In genomic region chr1:56854521-56855099, GRCh38 we compare ENCODE assay signal across 31 cellular contexts. TPM values are rescaled to one million over a fixed set of nuclear protein-coding genes. Genes with fewer than 3 reads are reported as not detected.
"Had no signal": no experiment of that assay in that cellular context is flagged by ENCODE, and none has a peak within 500 bp of the region (broad histone marks: within the 10 kb centered on the region; RNA-seq: fewer than 3 reads in every experiment).

TSS of gene C8A (plus strand) at chr1:56854797. CDS start at chr1:56854902, 105 bp downstream.

- H3K27ac ChIP-seq: colonic mucosa, esophagus squamous epithelium, heart right ventricle, left ventricle myocardium inferior, lower lobe of right lung, neural progenitor cell, psoas muscle, skin epidermis, suprapubic skin, transverse colon, vagina had no signal

- ATAC-seq: heart right ventricle; left cardiac atrium; lower lobe of right lung; natural killer cell; psoas muscle; right cardiac atrium; stimulated activated naive CD8-positive, alpha-beta T cell treated with anti-CD3 and anti-CD28 coated beads, Interleukin-15, amount 100 ng/mL, for 72 hours had no signal

- H3K27me3 ChIP-seq: colonic mucosa, neural progenitor cell, suprapubic skin, transverse colon, vagina had no signal

- DNase-seq: colonic mucosa; effector memory CD4-positive, alpha-beta T cell; esophagus squamous epithelium; foreskin melanocyte; glutamatergic neuron; heart right ventricle; hippocampal formation; left cardiac atrium; left ventricle myocardium inferior; lower lobe of right lung; natural killer cell; psoas muscle; right cardiac atrium; stimulated activated CD4-positive, alpha-beta T cell treated with anti-CD3 and anti-CD28 coated beads, Interleukin-1b, Interleukin-23, amount 100 ng/mL, for 48 hours; stimulated activated CD4-positive, alpha-beta T cell treated with anti-CD3 and anti-CD28 coated beads, Interleukin-4, amount 100 ng/mL, for 1 hour; stimulated activated CD8-positive, alpha-beta memory T cell treated with anti-CD3 and anti-CD28 coated beads, Interleukin-4, amount 100 ng/mL, for 48 hours; stimulated activated naive CD4-positive, alpha-beta T cell; stimulated activated naive CD8-positive, alpha-beta T cell treated with anti-CD3 and anti-CD28 coated beads, Interleukin-15, amount 100 ng/mL, for 72 hours; transverse colon had no signal

- H3K36me3 ChIP-seq: colonic mucosa, esophagus squamous epithelium, heart right ventricle, left ventricle myocardium inferior, lower lobe of right lung, neural progenitor cell, suprapubic skin, transverse colon, vagina had no signal

- H3K9me3 ChIP-seq: colonic mucosa, esophagus squamous epithelium, heart right ventricle, left ventricle myocardium inferior, lower lobe of right lung, psoas muscle, suprapubic skin, transverse colon, vagina had no signal

- H3K9ac ChIP-seq: neural progenitor cell had no signal

- FAIRE-seq: endothelial cell of umbilical vein, islet of Langerhans had no signal

- H3K4me3 ChIP-seq: colonic mucosa, esophagus squamous epithelium, heart right ventricle, left ventricle myocardium inferior, lower lobe of right lung, neural progenitor cell, psoas muscle, skin epidermis, suprapubic skin, transverse colon, vagina had no signal

- H3K4me1 ChIP-seq: colonic mucosa, esophagus squamous epithelium, heart right ventricle, left ventricle myocardium inferior, lower lobe of right lung, psoas muscle, suprapubic skin, transverse colon, vagina had no signal

RNA-seq across cellular contexts. Expression of gene C8A, which starts in this region (rescaled TPM):
- total RNA-seq: chondrocyte, colonic mucosa, endothelial cell of umbilical vein, epithelial cell of proximal tubule, esophagus squamous epithelium, kidney epithelial cell, left cardiac atrium, left ventricle myocardium inferior, lower lobe of right lung, mesenteric fat pad, natural killer cell, osteoblast, psoas muscle, renal cortical epithelial cell, right cardiac atrium, transverse colon, vagina had no signal
- polyA plus RNA-seq: endothelial cell of umbilical vein, heart right ventricle, psoas muscle, right cardiac atrium had no signal
